8 cellular contexts compared by ENCODE assay signal in the genomic region with DNA sequence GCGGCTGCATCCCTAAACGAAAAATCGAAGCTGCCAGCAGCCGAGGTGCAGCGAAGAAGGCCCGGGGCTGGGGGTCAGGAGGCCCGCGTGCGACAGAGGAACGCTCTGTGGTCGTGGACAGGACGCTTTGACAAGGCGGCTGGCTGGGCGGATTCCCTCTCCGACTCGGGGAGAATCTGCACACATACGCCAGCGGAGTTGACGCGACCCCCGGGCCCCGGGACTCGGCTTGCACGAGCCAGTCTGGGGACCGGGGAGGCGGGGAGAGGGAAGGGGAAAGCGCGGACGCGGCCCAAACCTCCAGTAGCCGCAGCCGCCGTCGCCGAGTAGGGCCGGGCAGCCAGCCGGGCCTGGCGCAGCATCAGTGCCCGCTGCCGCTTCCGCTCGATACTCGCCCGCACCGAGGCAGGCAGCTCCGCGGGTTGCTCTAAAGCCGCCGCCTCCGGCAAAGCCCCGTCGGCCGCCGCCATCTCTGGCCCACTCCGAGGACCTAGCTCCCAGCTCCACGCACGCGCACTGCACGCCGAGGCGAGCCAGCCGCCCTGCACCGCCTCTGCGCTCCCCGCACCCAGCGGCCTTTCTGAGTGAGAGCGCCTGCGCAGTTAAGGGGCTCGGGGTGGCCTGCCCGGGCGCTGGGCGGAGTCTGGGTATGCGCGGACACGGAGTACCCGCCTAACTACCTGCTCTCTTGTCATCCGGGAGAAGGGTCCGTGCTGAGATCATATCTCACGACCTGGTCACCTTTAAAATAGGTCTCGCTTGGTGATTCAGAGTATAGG. TPM values are rescaled to one million over a fixed set of nuclear protein-coding genes. Genes with fewer than 3 reads are reported as not detected.
A peak's percentile ranks its signal among the peaks of the same experiment; 100 is the strongest.
DNase-seq lines count a peak whose midpoint lies in the region; ATAC-seq lines count a peak whose summit lies in the region.

A gene (minus strand): TSS at position 518 of the 779 bp plus-strand sequence. CDS start 48 bp downstream, at position 470.

- peak within 1 kb of the TSS; percentile 87 to 91 for H3K4me3 Mint-ChIP-seq in effector memory CD8-positive, alpha-beta T cell

- peak within 1 kb of the TSS; percentile 95 for H3K27ac Mint-ChIP-seq in effector memory CD8-positive, alpha-beta T cell

- H2BK120ac ChIP-seq in mesendoderm (ENCODE audit: low read depth, low read length), result no peak within 1 kb of the TSS

- H3K9ac ChIP-seq in mesendoderm (ENCODE audit: low read length), result peak within 1 kb of the TSS; percentile 87

- peak within 1 kb of the TSS; percentile 81 for H3K4me2 ChIP-seq in mesendoderm (ENCODE audit: low read length)

- H4K5ac ChIP-seq in mesendoderm (ENCODE audit: low read length), result peak within 1 kb of the TSS; percentile 13

- H3K4ac ChIP-seq in mesendoderm (ENCODE audit: low read depth, low read length), result peak within 1 kb of the TSS; percentile 49

- H2BK5ac ChIP-seq in mesendoderm (ENCODE audit: low read length), result no peak within 1 kb of the TSS

- H3K79me2 ChIP-seq in mesendoderm (ENCODE audit: control insufficient read depth, insufficient read depth, low read length), result no peaks in the 10 kb centered on the region

- no peaks in the 10 kb centered on the region for H3K27me3 ChIP-seq in mesendoderm (ENCODE audit: insufficient read depth, low read length, poor library complexity)

- WGBS in mesendoderm (ENCODE audit: extremely low coverage, insufficient coverage, low lambda C conversion rate), result no CpG with 5 or more reads among the region's 80 CpGs

- peaks cover 40 to 44% of the 10 kb centered on the region in 2 donors for H3K4me1 Mint-ChIP-seq in effector memory CD8-positive, alpha-beta T cell (ENCODE audit: low read depth in 2 of 2)

- no peaks in the 10 kb centered on the region for H3K36me3 ChIP-seq in mesendoderm (ENCODE audit: control insufficient read depth, insufficient read depth, low read length)

- H3K4me3 ChIP-seq in mesendoderm (ENCODE audit: low read length), result peak within 1 kb of the TSS; percentile 5

- no peaks in the 10 kb centered on the region for H3K9me3 Mint-ChIP-seq in effector memory CD8-positive, alpha-beta T cell

- H3K36me3 Mint-ChIP-seq in effector memory CD8-positive, alpha-beta T cell (ENCODE audit: insufficient read depth), result peaks cover 16% of the 10 kb centered on the region

- no peaks in the 10 kb centered on the region for H3K79me1 ChIP-seq in mesendoderm (ENCODE audit: low read length)

- H3K27ac ChIP-seq in mesendoderm (ENCODE audit: low read depth, low read length), result peak within 1 kb of the TSS; percentile 82

- H3K18ac ChIP-seq in mesendoderm (ENCODE audit: low read length), result no peak within 1 kb of the TSS

- no peak within 1 kb of the TSS for H3K23ac ChIP-seq in mesendoderm (ENCODE audit: low read length)

- peaks cover 7% of the 10 kb centered on the region for H3K4me1 ChIP-seq in mesendoderm (ENCODE audit: control insufficient read depth, low read depth, low read length)

- DNase-seq in COR-L47 (lab: John Stamatoyannopoulos, UW), result peak; percentile 95
- peak; percentile 92 for DNase-seq in HT1080 (ENCODE audit: low read depth)
- DNase-seq in NOMO-1 (lab: John Stamatoyannopoulos, UW; ENCODE audit: unreplicated experiment in 2 of 2), result peak; percentile 90
- peak; percentile 82 to 96 (median 87) for DNase-seq in activated CD8-positive, alpha-beta memory T cell treated with anti-CD3 and anti-CD28 coated beads for 48 hours (ENCODE audit: low read depth in 2 of 3, low spot score in 2 of 3)
- DNase-seq in effector memory CD8-positive, alpha-beta T cell, result peak; percentile 93 to 97 (median 96)
- DNase-seq in mesendoderm, result peak; percentile 97
- DNase-seq in stimulated activated CD8-positive, alpha-beta memory T cell treated with anti-CD3 and anti-CD28 coated beads, Interleukin-12 subunit alpha, Interleukin-12 subunit beta, amount 100 ng/mL, for 4 hours (ENCODE audit: low read depth), result peak; percentile 96

- peak; percentile 93 for ATAC-seq in GM21360 (IDR thresholded peaks at IDR 0.05; ENCODE audit: unreplicated experiment)
- peak; percentile 88 for ATAC-seq in effector memory CD8-positive, alpha-beta T cell (replicated peaks)

- H4K8ac ChIP-seq in mesendoderm (ENCODE audit: low read depth, low read length), result no peak within 1 kb of the TSS

- H2BK15ac ChIP-seq in mesendoderm (replicated peaks; ENCODE audit: low read depth), result no peak within 1 kb of the TSS

- H2AK5ac ChIP-seq in mesendoderm (ENCODE audit: low read length), result no peak within 1 kb of the TSS

- H3K27me3 Mint-ChIP-seq in effector memory CD8-positive, alpha-beta T cell, result peaks cover 12 to 23% of the 10 kb centered on the region in 2 donors

- H3K56ac ChIP-seq in mesendoderm (ENCODE audit: low read length), result peak within 1 kb of the TSS; percentile 92

RNA-seq across cellular contexts. Expression of the gene that starts here (rescaled TPM):
- 5.4 and 7.9 TPM in 2 replicates for total RNA-seq in HT1080 (2014; rRNA removed; shearing (Covaris generic))
- polyA plus RNA-seq in HT1080 (2015; cell fraction: cytosol; rRNA removed), result 6.4 and 6.6 TPM in 2 replicates
- polyA plus RNA-seq in HT1080 (2015; cell fraction: nucleus; rRNA removed), result 4.7 and 7.6 TPM in 2 replicates
- polyA plus RNA-seq in mesendoderm (2013, experiment 1 of 2), result 8.1 TPM
- polyA plus RNA-seq in mesendoderm (2013, experiment 2 of 2), result 7.9 TPM

Comparison
In these comparisons a context has a peak if more than half of its experiments do, and no peak if none do; other contexts are left out.
1. Peak in every context shown above with its lines: DNase-seq, ATAC-seq, H3K4me3 ChIP-seq and H3K27ac ChIP-seq.